ENCODE assay signal across 7 cellular contexts in the genomic region with DNA sequence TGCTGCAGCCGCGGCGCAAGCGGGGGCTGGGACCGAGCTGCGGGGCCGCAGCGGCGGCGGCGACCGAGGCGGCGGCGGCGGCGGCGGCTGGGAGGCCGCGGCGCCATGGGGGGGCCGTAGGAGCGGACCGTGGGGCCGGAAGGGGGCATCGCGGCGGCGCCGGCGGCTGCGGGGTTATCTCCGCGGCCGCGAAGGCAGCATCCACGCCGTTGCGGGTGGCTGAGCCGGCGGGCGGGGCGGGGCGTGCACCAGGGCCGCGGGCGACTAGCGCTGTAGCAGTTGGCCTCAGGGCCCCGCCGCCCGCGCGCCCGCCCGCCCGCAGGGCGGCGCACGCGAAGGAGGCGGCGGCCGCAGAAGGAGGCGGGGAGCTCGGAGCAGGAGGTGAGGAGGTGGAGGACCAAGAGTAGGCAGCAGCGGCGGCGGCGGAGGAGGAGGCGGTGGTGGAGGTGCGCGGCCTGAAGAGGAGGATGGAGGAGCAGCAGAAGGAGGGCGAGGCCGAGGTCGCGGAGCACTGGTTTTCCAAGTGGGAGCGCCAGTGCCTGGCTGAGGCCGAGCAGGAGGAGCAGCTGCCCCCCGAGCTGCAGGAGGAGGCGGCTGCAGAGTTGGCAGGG.
DNase-seq lines count a peak whose midpoint lies in the region; ATAC-seq, FAIRE-seq and TF ChIP-seq lines count a peak whose summit lies in the region.

No MANE protein-coding gene starts in this region.

- no peak for TF ChIP-seq POLR2A in ovary (IDR thresholded peaks at IDR 0.05)

- H3K4me3 ChIP-seq in ovary = peak overlapping the region; percentile 23

- TF ChIP-seq CTCF in ovary (IDR thresholded peaks at IDR 0.05) = no peak

- TF ChIP-seq EP300 in ovary (IDR thresholded peaks at IDR 0.05) = no peak

- H3K36me3 ChIP-seq in ovary = no peaks in the 10 kb centered on the region

- 18 to 32% (median 28%) methylated on average over 55 to 80 of the region's 80 CpGs for WGBS in ovary, 3 donors

- DNase-seq in GM19238 (ENCODE audit: insufficient read length, low spot score) (peak; percentile 3), frontal cortex (ENCODE audit: low spot score in 2 of 2) (peak; percentile 32 to 45), ovary (peak in 2 of 5 donors; percentile 18 to 36), GDM1 (lab: John Stamatoyannopoulos, UW) (no peak)
- peak; percentile 4 for DNase-seq in activated T-cell treated with anti-CD3 and anti-CD28 coated beads, Interleukin-2, amount 50 U/mL, for 4 hours

- ATAC-seq in HG03175 (IDR thresholded peaks at IDR 0.05; ENCODE audit: unreplicated experiment) = peak; percentile 66
- peak; percentile 73 to 84 for ATAC-seq in activated T-cell treated with anti-CD3 and anti-CD28 coated beads, Interleukin-2, amount 50 U/mL, for 4 hours
- no peak for ATAC-seq in GM19328 (IDR thresholded peaks at IDR 0.05; ENCODE audit: unreplicated experiment)

- peaks cover 2% of the 10 kb centered on the region for H3K4me1 Mint-ChIP-seq in activated T-cell treated with anti-CD3 and anti-CD28 coated beads, Interleukin-2, amount 50 U/mL, for 4 hours (ENCODE audit: low read depth)

- H3K27me3 ChIP-seq in ovary = no peaks in the 10 kb centered on the region

- H3K9me3 Mint-ChIP-seq in activated T-cell treated with anti-CD3 and anti-CD28 coated beads, Interleukin-2, amount 50 U/mL, for 4 hours = no peaks in the 10 kb centered on the region

- no peak overlapping the region for H3K27ac ChIP-seq in ovary

- H3K4me3 Mint-ChIP-seq in activated T-cell treated with anti-CD3 and anti-CD28 coated beads, Interleukin-2, amount 50 U/mL, for 4 hours = peak overlapping the region; percentile 56

- FAIRE-seq in frontal cortex (lab: Jason Lieb, UNC) = no peak

- H3K9me3 ChIP-seq in ovary = no peaks in the 10 kb centered on the region

- H3K36me3 Mint-ChIP-seq in activated T-cell treated with anti-CD3 and anti-CD28 coated beads, Interleukin-2, amount 50 U/mL, for 4 hours (ENCODE audit: insufficient read depth) = no peaks in the 10 kb centered on the region

- intact Hi-C loops in ovary (cut with DNase I) = no loop called here

- peaks cover 2% of the 10 kb centered on the region for H3K4me1 ChIP-seq in ovary (ENCODE audit: insufficient read depth)

- H3K27me3 Mint-ChIP-seq in activated T-cell treated with anti-CD3 and anti-CD28 coated beads, Interleukin-2, amount 50 U/mL, for 4 hours (ENCODE audit: low read depth) = peaks cover 13% of the 10 kb centered on the region
